8 cellular contexts compared by ENCODE assay signal in genomic region chr1:113812661-113813135, GRCh38. TPM values are rescaled to one million over a fixed set of nuclear protein-coding genes. Genes with fewer than 3 reads are reported as not detected.
DNase-seq lines count a peak whose midpoint lies in the region; ATAC-seq, FAIRE-seq and TF ChIP-seq lines count a peak whose summit lies in the region.

No MANE protein-coding gene starts in this region.

- no peaks in the 10 kb centered on the region for H3K36me3 Mint-ChIP-seq in Caco-2 (ENCODE audit: insufficient read depth, unreplicated experiment)

- H3K4me2 ChIP-seq in mesenchymal stem cell (ENCODE audit: low read length, poor library complexity, severe bottlenecking) = peak overlapping the region; percentile 32

- no peak for ATAC-seq in HG03095 (IDR thresholded peaks at IDR 0.05; ENCODE audit: unreplicated experiment)
- ATAC-seq in HG03045 (IDR thresholded peaks at IDR 0.05; ENCODE audit: unreplicated experiment) = no peak

- POLR2A ChIA-PET in Caco-2 (lab: Charles Lee) = interaction anchor here (0.6 to 1.0 kb wide), 3 partner anchors 92 to 821 kb away, joined by 3 to 5 read pairs (median 4); partner anchors contain the start of genes AP4B1 and HIPK1

- intact Hi-C loops in Caco-2 (cut with micrococcal nuclease; ENCODE audit: unreplicated experiment) = loop anchor here (1.0 to 2.0 kb wide), 3 partner anchors 54 to 117 kb away; partner anchors contain the start of genes DCLRE1B, HIPK1 and PHTF1

- TSS peak; percentile 97 for BruUV-seq in Caco-2 (replicated peaks; lab: Mats Ljungman, UMichigan)

- peak overlapping the region in 1 of 2 experiments; percentile 15 for H2BK12ac ChIP-seq in mesenchymal stem cell (ENCODE audit: low read length in 2 of 2)

- H3K23ac ChIP-seq in mesenchymal stem cell (ENCODE audit: low read length in 2 of 2) = no peak overlapping the region

- no peak for FAIRE-seq in urothelium cell line (lab: Jason Lieb, UNC)

- H3K4me3 ChIP-seq in Caco-2 (ENCODE audit: low read depth, low read length) = peak overlapping the region; percentile 30
- peak overlapping the region; percentile 34 to 80 for H3K4me3 ChIP-seq in mesenchymal stem cell (ENCODE audit: insufficient read depth in 1 of 2, low read depth in 1 of 2, low read length in 2 of 2)

- H3K4me1 Mint-ChIP-seq in Caco-2 (ENCODE audit: low read depth, unreplicated experiment) = no peaks in the 10 kb centered on the region

- H3K27ac ChIP-seq in caudate nucleus (ENCODE audit: low read depth, low read length) = peak overlapping the region; percentile 93
- peak overlapping the region; percentile 51 for H3K27ac ChIP-seq in mesenchymal stem cell (ENCODE audit: low read length, poor library complexity, severe bottlenecking)

- no peak overlapping the region for H2BK15ac ChIP-seq in mesenchymal stem cell (ENCODE audit: low read depth, poor library complexity, severe bottlenecking)

- H3K4me3 Mint-ChIP-seq in Caco-2 (ENCODE audit: unreplicated experiment) = peak overlapping the region; percentile 77

- H2AFZ ChIP-seq in mesenchymal stem cell (ENCODE audit: low read depth, low read length) = no peak overlapping the region

- no peaks in the 10 kb centered on the region for H3K27me3 Mint-ChIP-seq in Caco-2 (ENCODE audit: insufficient read depth, unreplicated experiment)

- H3K9me3 ChIP-seq in Caco-2 (no peaks in the 10 kb centered on the region), mesenchymal stem cell (ENCODE audit: control insufficient read depth, low read length) (no peaks in the 10 kb centered on the region)

- no peak overlapping the region for H4K91ac ChIP-seq in mesenchymal stem cell (ENCODE audit: low read length)

- no peak for DNase-seq in Caco-2
- peak; percentile 78 for DNase-seq in NAMALWA (ENCODE audit: low spot score)
- peak in 6 of 61 donors; percentile 1 to 25 (median 14) for DNase-seq in caudate nucleus (lab: John Stamatoyannopoulos, UW)
- no peak for DNase-seq in mesenchymal stem cell
- DNase-seq in urothelium cell line (ENCODE audit: low spot score) = peak; percentile 31
- DNase-seq in GM19240 (ENCODE audit: insufficient read length, low spot score) = no peak

- H4K8ac ChIP-seq in mesenchymal stem cell (ENCODE audit: low read length) = peak overlapping the region; percentile 10

- H3K4ac ChIP-seq in mesenchymal stem cell (ENCODE audit: low read depth in 1 of 2, low read length in 2 of 2) = peak overlapping the region in 1 of 2 experiments; percentile 89

- no peak for TF ChIP-seq CTCF in Caco-2 (IDR thresholded peaks at IDR 0.05; ENCODE audit: insufficient read depth in 1 of 2, low read depth in 1 of 2, low read length in 1 of 2, severe bottlenecking in 1 of 2, unreplicated experiment in 1 of 2)

- CTCF ChIA-PET in Caco-2 (lab: Charles Lee) = interaction anchor here (0.9 to 1.0 kb wide), 3 partner anchors 18 to 740 kb away, joined by 3 to 4 read pairs (median 3); partner anchors contain the start of gene LRIG2

- no peak overlapping the region for H2AK5ac ChIP-seq in mesenchymal stem cell (ENCODE audit: low read length, severe bottlenecking)

- H3K9ac ChIP-seq in mesenchymal stem cell (ENCODE audit: low read length) = peak overlapping the region; percentile 98

- H2BK120ac ChIP-seq in mesenchymal stem cell (ENCODE audit: low read depth, low read length) = no peak overlapping the region

- no peak overlapping the region for H3K14ac ChIP-seq in mesenchymal stem cell (ENCODE audit: low read length in 2 of 2)

- H3K9me3 Mint-ChIP-seq in Caco-2 (ENCODE audit: unreplicated experiment) = no peaks in the 10 kb centered on the region

- H3K4me1 ChIP-seq in Caco-2 (peaks cover 8% of the 10 kb centered on the region), mesenchymal stem cell (ENCODE audit: control insufficient read depth, insufficient read depth, low read depth, low read length) (peaks cover 2% of the 10 kb centered on the region)

- no peak overlapping the region for H2BK5ac ChIP-seq in mesenchymal stem cell (ENCODE audit: low read depth, low read length, poor library complexity, severe bottlenecking)

- peak overlapping the region; percentile 70 for H3K27ac Mint-ChIP-seq in Caco-2 (ENCODE audit: unreplicated experiment)

- H3K79me1 ChIP-seq in mesenchymal stem cell (replicated peaks; ENCODE audit: low read length, poor library complexity, severe bottlenecking) = no peaks in the 10 kb centered on the region

- H3K18ac ChIP-seq in mesenchymal stem cell (ENCODE audit: low read depth in 1 of 2, low read length in 2 of 2) = no peak overlapping the region

- H3K27me3 ChIP-seq in Caco-2 (replicated peaks; ENCODE audit: control insufficient read depth, insufficient read depth, low read length) = no peaks in the 10 kb centered on the region
- H3K27me3 ChIP-seq in mesenchymal stem cell (ENCODE audit: control insufficient read depth in 1 of 2, insufficient read depth in 1 of 2, low read length in 2 of 2) = no peaks in the 10 kb centered on the region

- WGBS in mesenchymal stem cell = 69% methylated on average over 7 of the region's 13 CpGs

- H3K36me3 ChIP-seq in Caco-2 (ENCODE audit: control insufficient read depth, insufficient read depth, low read length) = no peaks in the 10 kb centered on the region
- no peaks in the 10 kb centered on the region for H3K36me3 ChIP-seq in mesenchymal stem cell (ENCODE audit: control insufficient read depth in 1 of 2, insufficient read depth in 2 of 2, low read depth in 1 of 2, low read length in 2 of 2)

RNA-seq across cellular contexts. Expression of gene RSBN1, which starts 0.4 kb away (rescaled TPM):
- 7.3 and 11.5 TPM in 2 replicates for total RNA-seq in Caco-2 (2022)
- 5.9 TPM for polyA plus RNA-seq in mesenchymal stem cell (2013, experiment 1 of 2)
- 5.7 TPM for polyA plus RNA-seq in mesenchymal stem cell (2013, experiment 2 of 2)

RNA-seq across cellular contexts. Expression of gene PHTF1, which starts 53.4 kb away (rescaled TPM):
- 10.4 and 12.7 TPM in 2 replicates for total RNA-seq in Caco-2 (2022)
- polyA plus RNA-seq in mesenchymal stem cell (2013, experiment 1 of 2) = 32.2 TPM
- 33.2 TPM for polyA plus RNA-seq in mesenchymal stem cell (2013, experiment 2 of 2)

RNA-seq across cellular contexts. Expression of gene PTPN22, which starts 58.8 kb away (rescaled TPM):
- total RNA-seq in Caco-2 (2022) = not detected in 2 replicates
- 0.07 TPM for polyA plus RNA-seq in mesenchymal stem cell (2013, experiment 1 of 2)
- 0.10 TPM for polyA plus RNA-seq in mesenchymal stem cell (2013, experiment 2 of 2)

Comparison
In these comparisons a context has a peak if more than half of its experiments do, and no peak if none do; other contexts are left out.
1. DNase-seq: peak in NAMALWA (single experiment) and urothelium cell line (single experiment); none in Caco-2 (0 of 2), mesenchymal stem cell (single experiment) and GM19240 (single experiment).